ENCODE assay signal across 18 cellular contexts in the genomic region with DNA sequence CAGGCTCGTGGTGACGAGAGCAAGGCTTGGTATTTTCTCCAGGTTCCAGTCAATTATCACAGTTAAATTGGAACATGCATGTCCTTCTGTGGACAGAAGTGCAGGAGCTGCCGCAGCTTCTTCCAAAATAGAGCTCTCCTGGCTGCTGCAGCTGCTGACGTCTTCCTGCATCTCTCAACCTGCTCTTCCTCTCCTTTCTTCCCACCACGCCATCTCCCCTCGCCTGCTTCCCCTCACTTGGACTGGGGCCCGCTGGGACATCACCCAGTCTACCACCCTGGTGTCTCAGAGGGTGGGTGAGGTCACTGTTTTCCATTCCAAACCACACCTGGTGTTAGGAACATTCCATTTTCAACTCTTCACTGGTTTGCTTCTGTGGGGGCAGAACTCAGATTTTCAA. TPM values are rescaled to one million over a fixed set of nuclear protein-coding genes. Genes with fewer than 3 reads are reported as not detected.
DNase-seq lines count a peak whose midpoint lies in the region; ATAC-seq and TF ChIP-seq lines count a peak whose summit lies in the region.
"Had no signal": no experiment of that assay in that cellular context is flagged by ENCODE, and none has a peak within 500 bp of the region (broad histone marks: within the 10 kb centered on the region; RNA-seq: fewer than 3 reads in every experiment).

No MANE protein-coding gene starts in this region.

- no peak overlapping the region for H2BK15ac ChIP-seq in mesendoderm (replicated peaks; ENCODE audit: low read depth)

- peaks cover 10 to 27% (median 19%) of the 10 kb centered on the region in 5 experiments for H3K9me3 Mint-ChIP-seq in brain
- H3K9me3 Mint-ChIP-seq: stimulated activated naive CD8-positive, alpha-beta T cell treated with anti-CD3 and anti-CD28 coated beads, Interleukin-15, Interleukin-2, amounts not matched to agents 100 ng/mL and 50 ng/mL, for 24 hours had no signal

- TF ChIP-seq CTCF in brain (conservative IDR thresholded peaks at IDR 0.05) = no peak
- TF ChIP-seq CTCF in upper lobe of right lung (IDR thresholded peaks at IDR 0.05) = no peak

- H3K79me1 ChIP-seq in mesendoderm (ENCODE audit: low read length) = no peaks in the 10 kb centered on the region

- WGBS in mesendoderm (ENCODE audit: extremely low coverage, insufficient coverage, low lambda C conversion rate) = no CpG with 5 or more reads among the region's 7 CpGs

- intact Hi-C loops in upper lobe of right lung (cut with DNase I) = no loop called here

- H3K4me3 ChIP-seq in mesendoderm (ENCODE audit: low read length) (no peak overlapping the region), upper lobe of right lung (no peak overlapping the region)

- H3K36me3 ChIP-seq in mesendoderm (ENCODE audit: control insufficient read depth, insufficient read depth, low read length) = no peaks in the 10 kb centered on the region
- no peaks in the 10 kb centered on the region for H3K36me3 ChIP-seq in upper lobe of right lung

- in situ Hi-C loops in ACHN (cut with HindIII; ENCODE audit: low pct_ligation_motif_present, low pct_unique_long_range_greater_than_20kb, low sequenced_read_pairs) = no loop called here

- DNase-seq in NCI-H146 (lab: John Stamatoyannopoulos, UW) (peak; percentile 10), NCI-H146 treated with DMSO at 0.1 percent for 48 hours (lab: John Stamatoyannopoulos, UW; ENCODE audit: unreplicated experiment) (no peak), mesendoderm (peak; percentile 2), upper lobe of right lung (no peak), ACHN (no peak), T-helper 2 cell (no peak)
- DNase-seq: activated CD4-positive, CD25-positive, alpha-beta regulatory T cell; cerebellar nuclear complex; GDM1; Karpas-422; NCI-H2171; nephron progenitor cell had no signal

- peak overlapping the region in 2 of 5 experiments; percentile 45 to 73 for H3K4me3 Mint-ChIP-seq in brain
- H3K4me3 Mint-ChIP-seq: activated naive CD4-positive, alpha-beta T cell treated with anti-CD3 and anti-CD28 coated beads, Interleukin-2, amount 50 U/mL, for 24 hours; nephron progenitor cell; stimulated activated naive CD8-positive, alpha-beta T cell treated with anti-CD3 and anti-CD28 coated beads, Interleukin-15, Interleukin-2, amounts not matched to agents 100 ng/mL and 50 ng/mL, for 24 hours had no signal

- no peaks in the 10 kb centered on the region for H3K79me2 ChIP-seq in mesendoderm (ENCODE audit: control insufficient read depth, insufficient read depth, low read length)

- H3K27ac ChIP-seq in mesendoderm (ENCODE audit: low read depth, low read length) = no peak overlapping the region
- peak overlapping the region; percentile 58 for H3K27ac ChIP-seq in upper lobe of right lung

- no peak overlapping the region for H2BK120ac ChIP-seq in mesendoderm (ENCODE audit: low read depth, low read length)

- no peak overlapping the region for H2BK5ac ChIP-seq in mesendoderm (ENCODE audit: low read length)

- H3K56ac ChIP-seq in mesendoderm (ENCODE audit: low read length) = no peak overlapping the region

- H4K5ac ChIP-seq in mesendoderm (ENCODE audit: low read length) = no peak overlapping the region

- no peak overlapping the region for H3K18ac ChIP-seq in mesendoderm (ENCODE audit: low read length)

- H4K8ac ChIP-seq in mesendoderm (ENCODE audit: low read depth, low read length) = no peak overlapping the region

- peak; percentile 75 for ATAC-seq in upper lobe of right lung
- ATAC-seq in HG03520 (IDR thresholded peaks at IDR 0.05; ENCODE audit: unreplicated experiment) = no peak

- no peaks in the 10 kb centered on the region for H3K9me3 ChIP-seq in upper lobe of right lung

- H2AK5ac ChIP-seq in mesendoderm (ENCODE audit: low read length) = no peak overlapping the region

- no peak overlapping the region for H3K4ac ChIP-seq in mesendoderm (ENCODE audit: low read depth, low read length)

- peaks cover 13% of the 10 kb centered on the region for H3K27me3 Mint-ChIP-seq in brain
- H3K27me3 Mint-ChIP-seq: stimulated activated naive CD8-positive, alpha-beta T cell treated with anti-CD3 and anti-CD28 coated beads, Interleukin-15, Interleukin-2, amounts not matched to agents 100 ng/mL and 50 ng/mL, for 24 hours had no signal

- H3K27me3 ChIP-seq in mesendoderm (ENCODE audit: insufficient read depth, low read length, poor library complexity) = no peaks in the 10 kb centered on the region
- H3K27me3 ChIP-seq in upper lobe of right lung = no peaks in the 10 kb centered on the region

- peaks cover 25% of the 10 kb centered on the region for H3K4me1 Mint-ChIP-seq in brain
- H3K4me1 Mint-ChIP-seq: activated naive CD4-positive, alpha-beta T cell treated with anti-CD3 and anti-CD28 coated beads, Interleukin-2, amount 50 U/mL, for 24 hours had no signal

- H3K9ac ChIP-seq in mesendoderm (ENCODE audit: low read length) = no peak overlapping the region

- no peaks in the 10 kb centered on the region for H3K36me3 Mint-ChIP-seq in brain

- no peak overlapping the region for H3K4me2 ChIP-seq in mesendoderm (ENCODE audit: low read length)

- H3K4me1 ChIP-seq in mesendoderm (ENCODE audit: control insufficient read depth, low read depth, low read length) = no peaks in the 10 kb centered on the region
- H3K4me1 ChIP-seq in upper lobe of right lung = peaks cover 9% of the 10 kb centered on the region

- no peak overlapping the region for H3K23ac ChIP-seq in mesendoderm (ENCODE audit: low read length)

- peak overlapping the region; percentile 39 to 95 (median 81) for H3K27ac Mint-ChIP-seq in brain
- H3K27ac Mint-ChIP-seq: activated naive CD4-positive, alpha-beta T cell treated with anti-CD3 and anti-CD28 coated beads, Interleukin-2, amount 50 U/mL, for 24 hours; nephron progenitor cell; stimulated activated naive CD8-positive, alpha-beta T cell treated with anti-CD3 and anti-CD28 coated beads, Interleukin-15, Interleukin-2, amounts not matched to agents 100 ng/mL and 50 ng/mL, for 24 hours had no signal

RNA-seq across cellular contexts. Expression of gene SPP2, which starts 41.4 kb away (rescaled TPM):
- polyA plus RNA-seq in brain (ENCODE audit: insufficient read depth, low read depth, low replicate concordance) = not detected
- not detected for polyA plus RNA-seq in mesendoderm (2013, experiment 1 of 2)
- polyA plus RNA-seq in mesendoderm (2013, experiment 2 of 2) = not detected
- not detected for total RNA-seq in upper lobe of right lung
- total RNA-seq: A172, skeletal muscle tissue had no signal

Comparison
In these comparisons a context has a peak if more than half of its experiments do, and no peak if none do; other contexts are left out.
1. DNase-seq: peak in NCI-H146 (single experiment) and mesendoderm (single experiment); none in NCI-H146 treated with DMSO at 0.1 percent for 48 hours (single experiment), upper lobe of right lung (single experiment), ACHN (single experiment) and T-helper 2 cell (0 of 5).